ENCODE assay signal across 1 cellular context in genomic region chr17:1737531-1738291, GRCh38.
A peak's percentile ranks its signal among the peaks of the same experiment; 100 is the strongest.
TF ChIP-seq lines count a peak whose summit lies in the region.

No MANE protein-coding gene starts in this region.

TF ChIP-seq in HepG2, 621 proteins besides CTCF, POLR2A, EP300 and RAD21 (continues in another document):
- TF ChIP-seq ZKSCAN8 (CRISPR knock-in tag; IDR thresholded peaks at IDR 0.05; ENCODE audit: borderline replicate concordance): no peak
- TF ChIP-seq ZNF891 (CRISPR knock-in tag; IDR thresholded peaks at IDR 0.05): 0 out of 2 replicates have a peak, but pooled peaks have one; percentile 26
- TF ChIP-seq ZBTB33 (CRISPR knock-in tag; IDR thresholded peaks at IDR 0.05): peak; percentile 70; the same call in 1 of the 2 replicates
- peak; percentile 70 for TF ChIP-seq AGO2 (optimal IDR thresholded peaks at IDR 0.05; ENCODE audit: low read depth, low read length)
- no peak for TF ChIP-seq ZNF367 (CRISPR knock-in tag; IDR thresholded peaks at IDR 0.05; ENCODE audit: borderline replicate concordance)
- no peak for TF ChIP-seq DRAP1 (CRISPR knock-in tag; IDR thresholded peaks at IDR 0.05)
- TF ChIP-seq HES4 (CRISPR knock-in tag; IDR thresholded peaks at IDR 0.05; ENCODE audit: borderline replicate concordance): no peak
- no peak for TF ChIP-seq SP140L (CRISPR knock-in tag; IDR thresholded peaks at IDR 0.05; ENCODE audit: borderline replicate concordance)
- no peak for TF ChIP-seq HOMEZ (CRISPR knock-in tag; IDR thresholded peaks at IDR 0.05; ENCODE audit: low read depth)
- no peak for TF ChIP-seq GLI4 (CRISPR knock-in tag; IDR thresholded peaks at IDR 0.05; ENCODE audit: borderline replicate concordance)
- TF ChIP-seq PTBP1 (IDR thresholded peaks at IDR 0.05; ENCODE audit: low read depth, low read length, poor library complexity, severe bottlenecking): no peak
- TF ChIP-seq HNF1B (CRISPR knock-in tag; IDR thresholded peaks at IDR 0.05): 0 out of 2 replicates have a peak, but pooled peaks have one; percentile 16
- TF ChIP-seq ZNF280B (CRISPR knock-in tag; IDR thresholded peaks at IDR 0.05; ENCODE audit: borderline replicate concordance): no peak; the same call in 1 of the 2 replicates
- TF ChIP-seq SRF (IDR thresholded peaks at IDR 0.05; ENCODE audit: low read depth, low read length): no peak
- no peak for TF ChIP-seq CREBL2 (CRISPR knock-in tag; IDR thresholded peaks at IDR 0.05; ENCODE audit: borderline replicate concordance)
- no peak for TF ChIP-seq MAF1 (CRISPR knock-in tag; IDR thresholded peaks at IDR 0.05; ENCODE audit: borderline replicate concordance)
- TF ChIP-seq NFE2 (CRISPR knock-in tag; IDR thresholded peaks at IDR 0.05): no peak
- TF ChIP-seq ZFY (CRISPR knock-in tag; IDR thresholded peaks at IDR 0.05): no peak
- TF ChIP-seq ZNF274 (CRISPR knock-in tag; IDR thresholded peaks at IDR 0.05): 0 out of 2 replicates have a peak, but pooled peaks have one; percentile 38
- no peak for TF ChIP-seq MNT (IDR thresholded peaks at IDR 0.05)
- no peak for TF ChIP-seq ZNF558 (CRISPR knock-in tag; IDR thresholded peaks at IDR 0.05; ENCODE audit: borderline replicate concordance)
- TF ChIP-seq U2AF2 (IDR thresholded peaks at IDR 0.05; ENCODE audit: low read depth, low read length): no peak
- TF ChIP-seq ZBTB46 (CRISPR knock-in tag; IDR thresholded peaks at IDR 0.05; ENCODE audit: borderline replicate concordance): no peak
- no peak for TF ChIP-seq ZNF446 (CRISPR knock-in tag; IDR thresholded peaks at IDR 0.05)
- TF ChIP-seq ATF7 (IDR thresholded peaks at IDR 0.05): no peak
- TF ChIP-seq ATF7 (CRISPR knock-in tag; IDR thresholded peaks at IDR 0.05): 0 out of 2 replicates have a peak, but pooled peaks have one; percentile 15
- TF ChIP-seq ZNF160 (CRISPR knock-in tag; IDR thresholded peaks at IDR 0.05): no peak
- no peak for TF ChIP-seq ATF6 (CRISPR knock-in tag; conservative IDR thresholded peaks at IDR 0.05)
- peak; percentile 47 for TF ChIP-seq XRCC5 (optimal IDR thresholded peaks at IDR 0.05; ENCODE audit: low read length)
- TF ChIP-seq TFE3 (CRISPR knock-in tag; IDR thresholded peaks at IDR 0.05): no peak
- no peak for TF ChIP-seq SNAPC5 (CRISPR knock-in tag; IDR thresholded peaks at IDR 0.05; ENCODE audit: borderline replicate concordance)
- TF ChIP-seq ZNF12 (CRISPR knock-in tag; IDR thresholded peaks at IDR 0.05): no peak
- peak; percentile 70; the same call in 1 of the 2 replicates for TF ChIP-seq HNRNPL (IDR thresholded peaks at IDR 0.05; ENCODE audit: low read depth, low read length)
- no peak for TF ChIP-seq STAT6 (CRISPR knock-in tag; IDR thresholded peaks at IDR 0.05; ENCODE audit: borderline replicate concordance)
